Comparison of ENCODE assay signal across 2 cellular contexts in the genomic region with DNA sequence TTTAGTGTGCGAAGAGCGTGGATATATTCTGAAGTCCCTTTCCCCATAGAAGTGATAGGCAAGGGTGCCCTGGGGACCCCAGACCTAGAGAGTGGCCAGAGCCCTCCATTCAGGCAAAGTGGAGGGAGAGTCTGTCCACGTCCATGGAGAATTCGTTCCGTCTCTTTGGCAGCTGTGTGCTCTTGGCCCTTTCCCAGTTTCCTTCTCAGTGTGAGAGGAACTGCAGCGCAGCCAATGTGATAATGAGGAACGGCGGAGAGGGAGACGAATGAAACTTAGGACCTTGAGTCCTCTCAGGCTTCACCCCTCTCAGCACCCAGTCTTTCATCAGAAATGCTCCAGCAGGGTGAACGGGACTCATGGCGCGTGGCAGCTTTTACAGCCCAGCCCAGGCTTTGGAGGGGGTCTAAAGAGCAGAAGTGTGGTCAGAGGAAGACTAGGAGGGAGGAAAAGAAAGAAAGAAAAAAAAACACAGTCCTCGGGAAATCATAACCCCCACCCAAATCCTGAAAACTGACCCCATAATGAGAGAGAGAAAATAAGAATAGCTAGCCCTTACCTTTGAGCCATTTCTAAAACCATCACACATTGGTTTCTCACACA.
TF ChIP-seq lines count a peak whose summit lies in the region.

No MANE protein-coding gene starts in this region.

TF ChIP-seq in GM12878, 131 proteins besides CTCF, POLR2A, EP300 and RAD21 (continues in another document):
- TF ChIP-seq KLF5 (IDR thresholded peaks at IDR 0.05; ENCODE audit: partially characterized antibody) (no peak), RELA (IDR thresholded peaks at IDR 0.05; ENCODE audit: borderline replicate concordance, partially characterized antibody) (no peak), BRCA1 (IDR thresholded peaks at IDR 0.05; ENCODE audit: low read depth, low read length) (no peak), BMI1 (IDR thresholded peaks at IDR 0.05; ENCODE audit: borderline replicate concordance) (no peak), SMC3 (IDR thresholded peaks at IDR 0.05; ENCODE audit: borderline replicate concordance, low read length) (0 out of 2 replicates have a peak, but pooled peaks have one; percentile 12), MEF2B (IDR thresholded peaks at IDR 0.05; ENCODE audit: partially characterized antibody, poor library complexity, severe bottlenecking) (no peak), SUPT20H (IDR thresholded peaks at IDR 0.05; ENCODE audit: borderline replicate concordance, control insufficient read depth, low read depth, low read length) (no peak), TCF3 (IDR thresholded peaks at IDR 0.05; ENCODE audit: borderline replicate concordance, insufficient read depth, low read depth, low read length) (no peak)
- TF ChIP-seq, protein P1, sequence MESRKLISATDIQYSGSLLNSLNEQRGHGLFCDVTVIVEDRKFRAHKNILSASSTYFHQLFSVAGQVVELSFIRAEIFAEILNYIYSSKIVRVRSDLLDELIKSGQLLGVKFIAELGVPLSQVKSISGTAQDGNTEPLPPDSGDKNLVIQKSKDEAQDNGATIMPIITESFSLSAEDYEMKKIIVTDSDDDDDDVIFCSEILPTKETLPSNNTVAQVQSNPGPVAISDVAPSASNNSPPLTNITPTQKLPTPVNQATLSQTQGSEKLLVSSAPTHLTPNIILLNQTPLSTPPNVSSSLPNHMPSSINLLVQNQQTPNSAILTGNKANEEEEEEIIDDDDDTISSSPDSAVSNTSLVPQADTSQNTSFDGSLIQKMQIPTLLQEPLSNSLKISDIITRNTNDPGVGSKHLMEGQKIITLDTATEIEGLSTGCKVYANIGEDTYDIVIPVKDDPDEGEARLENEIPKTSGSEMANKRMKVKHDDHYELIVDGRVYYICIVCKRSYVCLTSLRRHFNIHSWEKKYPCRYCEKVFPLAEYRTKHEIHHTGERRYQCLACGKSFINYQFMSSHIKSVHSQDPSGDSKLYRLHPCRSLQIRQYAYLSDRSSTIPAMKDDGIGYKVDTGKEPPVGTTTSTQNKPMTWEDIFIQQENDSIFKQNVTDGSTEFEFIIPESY (IDR thresholded peaks at IDR 0.05) = peak; percentile 43; the same call in 1 of the 2 replicates
- TF ChIP-seq, protein P2, sequence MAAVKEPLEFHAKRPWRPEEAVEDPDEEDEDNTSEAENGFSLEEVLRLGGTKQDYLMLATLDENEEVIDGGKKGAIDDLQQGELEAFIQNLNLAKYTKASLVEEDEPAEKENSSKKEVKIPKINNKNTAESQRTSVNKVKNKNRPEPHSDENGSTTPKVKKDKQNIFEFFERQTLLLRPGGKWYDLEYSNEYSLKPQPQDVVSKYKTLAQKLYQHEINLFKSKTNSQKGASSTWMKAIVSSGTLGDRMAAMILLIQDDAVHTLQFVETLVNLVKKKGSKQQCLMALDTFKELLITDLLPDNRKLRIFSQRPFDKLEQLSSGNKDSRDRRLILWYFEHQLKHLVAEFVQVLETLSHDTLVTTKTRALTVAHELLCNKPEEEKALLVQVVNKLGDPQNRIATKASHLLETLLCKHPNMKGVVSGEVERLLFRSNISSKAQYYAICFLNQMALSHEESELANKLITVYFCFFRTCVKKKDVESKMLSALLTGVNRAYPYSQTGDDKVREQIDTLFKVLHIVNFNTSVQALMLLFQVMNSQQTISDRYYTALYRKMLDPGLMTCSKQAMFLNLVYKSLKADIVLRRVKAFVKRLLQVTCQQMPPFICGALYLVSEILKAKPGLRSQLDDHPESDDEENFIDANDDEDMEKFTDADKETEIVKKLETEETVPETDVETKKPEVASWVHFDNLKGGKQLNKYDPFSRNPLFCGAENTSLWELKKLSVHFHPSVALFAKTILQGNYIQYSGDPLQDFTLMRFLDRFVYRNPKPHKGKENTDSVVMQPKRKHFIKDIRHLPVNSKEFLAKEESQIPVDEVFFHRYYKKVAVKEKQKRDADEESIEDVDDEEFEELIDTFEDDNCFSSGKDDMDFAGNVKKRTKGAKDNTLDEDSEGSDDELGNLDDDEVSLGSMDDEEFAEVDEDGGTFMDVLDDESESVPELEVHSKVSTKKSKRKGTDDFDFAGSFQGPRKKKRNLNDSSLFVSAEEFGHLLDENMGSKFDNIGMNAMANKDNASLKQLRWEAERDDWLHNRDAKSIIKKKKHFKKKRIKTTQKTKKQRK (IDR thresholded peaks at IDR 0.05; ENCODE audit: low read depth, low read length) = no peak
- TF ChIP-seq, protein P3, sequence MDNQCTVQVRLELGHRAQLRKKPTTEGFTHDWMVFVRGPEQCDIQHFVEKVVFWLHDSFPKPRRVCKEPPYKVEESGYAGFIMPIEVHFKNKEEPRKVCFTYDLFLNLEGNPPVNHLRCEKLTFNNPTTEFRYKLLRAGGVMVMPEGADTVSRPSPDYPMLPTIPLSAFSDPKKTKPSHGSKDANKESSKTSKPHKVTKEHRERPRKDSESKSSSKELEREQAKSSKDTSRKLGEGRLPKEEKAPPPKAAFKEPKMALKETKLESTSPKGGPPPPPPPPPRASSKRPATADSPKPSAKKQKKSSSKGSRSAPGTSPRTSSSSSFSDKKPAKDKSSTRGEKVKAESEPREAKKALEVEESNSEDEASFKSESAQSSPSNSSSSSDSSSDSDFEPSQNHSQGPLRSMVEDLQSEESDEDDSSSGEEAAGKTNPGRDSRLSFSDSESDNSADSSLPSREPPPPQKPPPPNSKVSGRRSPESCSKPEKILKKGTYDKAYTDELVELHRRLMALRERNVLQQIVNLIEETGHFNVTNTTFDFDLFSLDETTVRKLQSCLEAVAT (IDR thresholded peaks at IDR 0.05) = peak; percentile 91; the same call in 1 of the 2 replicates

TF ChIP-seq in HepG2, 621 proteins besides CTCF, POLR2A, EP300 and RAD21:
- TF ChIP-seq, protein P4, sequence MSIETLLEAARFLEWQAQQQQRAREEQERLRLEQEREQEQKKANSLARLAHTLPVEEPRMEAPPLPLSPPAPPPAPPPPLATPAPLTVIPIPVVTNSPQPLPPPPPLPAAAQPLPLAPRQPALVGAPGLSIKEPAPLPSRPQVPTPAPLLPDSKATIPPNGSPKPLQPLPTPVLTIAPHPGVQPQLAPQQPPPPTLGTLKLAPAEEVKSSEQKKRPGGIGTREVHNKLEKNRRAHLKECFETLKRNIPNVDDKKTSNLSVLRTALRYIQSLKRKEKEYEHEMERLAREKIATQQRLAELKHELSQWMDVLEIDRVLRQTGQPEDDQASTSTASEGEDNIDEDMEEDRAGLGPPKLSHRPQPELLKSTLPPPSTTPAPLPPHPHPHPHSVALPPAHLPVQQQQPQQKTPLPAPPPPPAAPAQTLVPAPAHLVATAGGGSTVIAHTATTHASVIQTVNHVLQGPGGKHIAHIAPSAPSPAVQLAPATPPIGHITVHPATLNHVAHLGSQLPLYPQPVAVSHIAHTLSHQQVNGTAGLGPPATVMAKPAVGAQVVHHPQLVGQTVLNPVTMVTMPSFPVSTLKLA (IDR thresholded peaks at IDR 0.05) = no peak
- 0 out of 2 replicates have a peak, but pooled peaks have one; percentile 32 for TF ChIP-seq ZBTB38 (CRISPR knock-in tag; IDR thresholded peaks at IDR 0.05)
- TF ChIP-seq, protein P5, sequence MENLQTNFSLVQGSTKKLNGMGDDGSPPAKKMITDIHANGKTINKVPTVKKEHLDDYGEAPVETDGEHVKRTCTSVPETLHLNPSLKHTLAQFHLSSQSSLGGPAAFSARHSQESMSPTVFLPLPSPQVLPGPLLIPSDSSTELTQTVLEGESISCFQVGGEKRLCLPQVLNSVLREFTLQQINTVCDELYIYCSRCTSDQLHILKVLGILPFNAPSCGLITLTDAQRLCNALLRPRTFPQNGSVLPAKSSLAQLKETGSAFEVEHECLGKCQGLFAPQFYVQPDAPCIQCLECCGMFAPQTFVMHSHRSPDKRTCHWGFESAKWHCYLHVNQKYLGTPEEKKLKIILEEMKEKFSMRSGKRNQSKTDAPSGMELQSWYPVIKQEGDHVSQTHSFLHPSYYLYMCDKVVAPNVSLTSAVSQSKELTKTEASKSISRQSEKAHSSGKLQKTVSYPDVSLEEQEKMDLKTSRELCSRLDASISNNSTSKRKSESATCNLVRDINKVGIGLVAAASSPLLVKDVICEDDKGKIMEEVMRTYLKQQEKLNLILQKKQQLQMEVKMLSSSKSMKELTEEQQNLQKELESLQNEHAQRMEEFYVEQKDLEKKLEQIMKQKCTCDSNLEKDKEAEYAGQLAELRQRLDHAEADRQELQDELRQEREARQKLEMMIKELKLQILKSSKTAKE (CRISPR knock-in tag; IDR thresholded peaks at IDR 0.05; ENCODE audit: borderline replicate concordance) = no peak
- TF ChIP-seq ZFX (CRISPR knock-in tag; IDR thresholded peaks at IDR 0.05; ENCODE audit: low read depth) = no peak
- TF ChIP-seq, protein P1 (CRISPR knock-in tag; IDR thresholded peaks at IDR 0.05) = peak; percentile 6; the same call in 1 of the 2 replicates
